22 cellular contexts compared by ENCODE assay signal in genomic region chr1:56550132-56550531, GRCh38. TPM values are rescaled to one million over a fixed set of nuclear protein-coding genes. Genes with fewer than 3 reads are reported as not detected.
A peak's percentile ranks its signal among the peaks of the same experiment; 100 is the strongest.
DNase-seq lines count a peak whose midpoint lies in the region; ATAC-seq, FAIRE-seq and TF ChIP-seq lines count a peak whose summit lies in the region.
"Had no signal": no experiment of that assay in that cellular context is flagged by ENCODE, and none has a peak within 500 bp of the region (broad histone marks: within the 10 kb centered on the region; RNA-seq: fewer than 3 reads in every experiment).

No MANE protein-coding gene starts in this region.

- intact Hi-C loops in gastrocnemius medialis (cut with DNase I; ENCODE audit: low total_unique reads): no loop called here

- no peak overlapping the region for H3K4me3 ChIP-seq in gastrocnemius medialis
- H3K4me3 ChIP-seq: GM12878, PC-9, uterus had no signal

- no peak for FAIRE-seq in GM12891 (lab: Jason Lieb, UNC)
- FAIRE-seq: GM12878 had no signal

- DNase-seq in NCI-H2081 (lab: John Stamatoyannopoulos, UW): peak; percentile 23 to 33
- no peak for DNase-seq in NCI-H2081 treated with DMSO at 0.1 percent for 48 hours (lab: John Stamatoyannopoulos, UW)
- DNase-seq in caudate nucleus (lab: John Stamatoyannopoulos, UW): no peak
- peak; percentile 71 for DNase-seq in iPS-NIHi7 (ENCODE audit: extremely low spot score)
- no peak for DNase-seq in gastrocnemius medialis
- DNase-seq in GM12891 (ENCODE audit: insufficient read length, low spot score): no peak
- DNase-seq in NCI-H82 (lab: John Stamatoyannopoulos, UW): no peak
- DNase-seq: 8988T; activated effector memory CD4-positive, alpha-beta T cell treated with anti-CD3 and anti-CD28 coated beads, Interleukin-2, amount 50 U/mL, for 16 hours; CD8-positive, alpha-beta T cell; effector memory CD8-positive, alpha-beta T cell; left colon; MV-4-11; naive thymus-derived CD8-positive, alpha-beta T cell; NCI-H2227 treated with DMSO at 0.1 percent for 48 hours; PC-9; stimulated activated CD4-positive, alpha-beta T cell treated with anti-CD3 and anti-CD28 coated beads, Interleukin-4, amount 100 ng/mL, for 4 hours; SW 1271; uterus; WERI-Rb-1 had no signal

- H3K9me3 ChIP-seq in gastrocnemius medialis: no peaks in the 10 kb centered on the region
- H3K9me3 ChIP-seq: uterus had no signal

- TF ChIP-seq CTCF in gastrocnemius medialis (IDR thresholded peaks at IDR 0.05 in 4 of 5, conservative IDR thresholded peaks at IDR 0.05 in 1 of 5): no peak

- H3K27ac ChIP-seq in caudate nucleus (ENCODE audit: low read depth, low read length) (peak overlapping the region; percentile 81), gastrocnemius medialis (peak overlapping the region; percentile 25 to 65 (median 45))
- H3K27ac ChIP-seq: PC-9, WERI-Rb-1 had no signal

- H3K36me3 ChIP-seq in gastrocnemius medialis: no peaks in the 10 kb centered on the region
- H3K36me3 ChIP-seq: uterus, WERI-Rb-1 had no signal

- no peak for ATAC-seq in gastrocnemius medialis
- no peak for ATAC-seq in GM21737 (IDR thresholded peaks at IDR 0.05; ENCODE audit: unreplicated experiment)
- ATAC-seq: CD8-positive, alpha-beta T cell; effector memory CD8-positive, alpha-beta T cell; GM12878; left colon; naive thymus-derived CD8-positive, alpha-beta T cell had no signal

- peaks cover 79 to 88% of the 10 kb centered on the region in 2 donors for H3K4me1 ChIP-seq in gastrocnemius medialis

- TF ChIP-seq POLR2A in gastrocnemius medialis (IDR thresholded peaks at IDR 0.05): no peak
- TF ChIP-seq POLR2A in GM12891 (IDR thresholded peaks at IDR 0.05; ENCODE audit: low read depth, low read length): no peak

- H3K27me3 ChIP-seq in gastrocnemius medialis: no peaks in the 10 kb centered on the region
- H3K27me3 ChIP-seq: uterus had no signal

- in situ Hi-C loops in gastrocnemius medialis (cut with MboI; ENCODE audit: low sequenced_read_pairs in 4 of 4): no loop called here

TF ChIP-seq in GM12891, 5 proteins besides CTCF, POLR2A, EP300 and RAD21:
- TF ChIP-seq PAX5 (IDR thresholded peaks at IDR 0.05; ENCODE audit: insufficient read depth, low read length, severe bottlenecking) (no peak), POU2F2 (IDR thresholded peaks at IDR 0.05; ENCODE audit: low read depth, low read length) (no peak), TAF1 (IDR thresholded peaks at IDR 0.05; ENCODE audit: low read depth, low read length) (no peak), SPI1 (IDR thresholded peaks at IDR 0.05; ENCODE audit: low read depth, low read length) (no peak)

RNA-seq across cellular contexts. Expression of gene PLPP3, which starts 29.2 kb away (rescaled TPM):
- 10 to 100 TPM; 53.2 to 71.5 (median 55.5) TPM for total RNA-seq in gastrocnemius medialis
- 0.22 TPM for polyA plus RNA-seq in GM12891 (2012; ENCODE audit: low read depth, missing spikeins)
- total RNA-seq: CD8-positive, alpha-beta T cell; naive thymus-derived CD8-positive, alpha-beta T cell had no signal
- polyA plus RNA-seq: naive thymus-derived CD8-positive, alpha-beta T cell had no signal

Comparison
In these comparisons a context has a peak if more than half of its experiments do, and no peak if none do; other contexts are left out.
1. DNase-seq: peak in NCI-H2081 (2 of 2) and iPS-NIHi7 (single experiment); none in NCI-H2081 treated with DMSO at 0.1 percent for 48 hours (single experiment), caudate nucleus (0 of 61), gastrocnemius medialis (0 of 2), GM12891 (single experiment) and NCI-H82 (single experiment).